In genomic region chr16:85562102-85562786, GRCh38 we compare ENCODE assay signal across 14 cellular contexts. TPM values are rescaled to one million over a fixed set of nuclear protein-coding genes. Genes with fewer than 3 reads are reported as not detected.
DNase-seq lines count a peak whose midpoint lies in the region; ATAC-seq, FAIRE-seq and TF ChIP-seq lines count a peak whose summit lies in the region.
"Had no signal": no experiment of that assay in that cellular context is flagged by ENCODE, and none has a peak within 500 bp of the region (broad histone marks: within the 10 kb centered on the region; RNA-seq: fewer than 3 reads in every experiment).

No MANE protein-coding gene starts in this region.

- peak overlapping the region; percentile 27 for H3K27ac Mint-ChIP-seq in Caco-2 (ENCODE audit: unreplicated experiment)
- H3K27ac Mint-ChIP-seq: activated CD8-positive, alpha-beta T cell treated with anti-CD3 and anti-CD28 coated beads for 36 hours; stimulated activated naive CD8-positive, alpha-beta T cell treated with anti-CD3 and anti-CD28 coated beads, Interleukin-15, Interleukin-2, amounts not matched to agents 100 ng/mL and 50 ng/mL, for 24 hours; T-helper 2 cell treated with Interferon-gamma antibody and Interleukin-4, amounts not matched to agents 5 μg/mL and 100 μg/mL, for 36 hours had no signal

- H3K23ac ChIP-seq in H1 (ENCODE audit: insufficient read length): no peak overlapping the region

- no peak overlapping the region for H3K4me2 ChIP-seq in H1 (ENCODE audit: insufficient read depth in 1 of 2, low read depth in 2 of 2, low read length in 2 of 2)

- peak; percentile 34 to 65 for DNase-seq in Caco-2
- DNase-seq in NCI-H146 (lab: John Stamatoyannopoulos, UW): peak; percentile 68
- DNase-seq in H1 (ENCODE audit: low read depth in 1 of 2, low spot score in 2 of 2): peak in 1 of 2 experiments; percentile 45
- no peak for DNase-seq in psoas muscle
- no peak for DNase-seq in mucosa of gallbladder (ENCODE audit: low spot score)
- DNase-seq in middle frontal gyrus (ENCODE audit: extremely low spot score, low spot score): no peak
- DNase-seq: activated CD8-positive, alpha-beta T cell treated with anti-CD3 and anti-CD28 coated beads for 36 hours; activated naive CD4-positive, alpha-beta T cell treated with anti-CD3 and anti-CD28 coated beads, Interleukin-2, amount 50 U/mL, for 16 hours; NCI-H2081; ovary had no signal

- WGBS in H1 (ENCODE audit: extremely low coverage in 1 of 2, insufficient coverage in 1 of 2, insufficient read length in 1 of 2, insufficient replicate concordance in 2 of 2, low coverage in 1 of 2, low lambda C conversion rate in 2 of 2, missing lambda C conversion rate in 1 of 2), 2 experiments: 83% methylated on average over 18 of the region's 19 CpGs; no CpG with 5 or more reads in 1 of the 2 experiments
- WGBS in psoas muscle, 3 donors: 77 to 82% (median 78%) methylated on average over 19 of the region's 19 CpGs

- peaks cover 6 to 21% of the 10 kb centered on the region in 2 experiments for H4K20me1 ChIP-seq in H1 (replicated peaks in 1 of 2; ENCODE audit: control insufficient read depth in 1 of 2, insufficient read depth in 2 of 2, low read length in 2 of 2)

- H3K14ac ChIP-seq in H1 (ENCODE audit: insufficient read length): no peak overlapping the region

- no peaks in the 10 kb centered on the region for H3K27me3 ChIP-seq in Caco-2 (replicated peaks; ENCODE audit: control insufficient read depth, insufficient read depth, low read length)
- H3K27me3 ChIP-seq in H1 (replicated peaks in 1 of 4; ENCODE audit: control insufficient read depth in 3 of 4, extremely low read depth in 1 of 4, insufficient read depth in 3 of 4, low read length in 3 of 4): no peaks in the 10 kb centered on the region; a peak in 1 of 7 replicates
- no peaks in the 10 kb centered on the region for H3K27me3 ChIP-seq in psoas muscle (ENCODE audit: insufficient read depth in 3 of 3, low read length in 2 of 3)
- H3K27me3 ChIP-seq: ovary had no signal

- no peak overlapping the region for H3K9ac ChIP-seq in H1 (replicated peaks in 1 of 4; ENCODE audit: extremely low read depth in 1 of 4, low read depth in 3 of 4, low read length in 3 of 4)

- TF ChIP-seq RAD21 in H1 (IDR thresholded peaks at IDR 0.05 in 1 of 2, conservative IDR thresholded peaks at IDR 0.05 in 1 of 2; ENCODE audit: low read depth in 2 of 2, low read length in 2 of 2): no peak

- H3K9me3 ChIP-seq in Caco-2 (no peaks in the 10 kb centered on the region), H1 (ENCODE audit: insufficient read depth in 2 of 2, low read depth in 1 of 2, low read length in 1 of 2) (no peaks in the 10 kb centered on the region), psoas muscle (no peaks in the 10 kb centered on the region)
- H3K9me3 ChIP-seq: ovary had no signal

- peaks cover 10 to 65% of the 10 kb centered on the region in 2 experiments; a peak in 3 of 4 replicates for H3K79me2 ChIP-seq in H1 (ENCODE audit: control insufficient read depth in 1 of 2, insufficient read depth in 2 of 2, low read length in 2 of 2)

- peaks cover 16% of the 10 kb centered on the region for H3K79me1 ChIP-seq in H1 (ENCODE audit: low read depth, low read length)

- no TSS peak for BruUV-seq in Caco-2 (replicated peaks; lab: Mats Ljungman, UMichigan)

- TF ChIP-seq POLR2A in H1 (IDR thresholded peaks at IDR 0.05; ENCODE audit: control extremely low read depth in 1 of 2, low read depth in 2 of 2, low read length in 2 of 2): no peak
- no peak for TF ChIP-seq POLR2A in GM18505 (IDR thresholded peaks at IDR 0.05; ENCODE audit: borderline replicate concordance, extremely low read depth, insufficient read depth, insufficient read length)

- POLR2A ChIA-PET in Caco-2 (lab: Charles Lee): no interaction called here
- POLR2A ChIA-PET in H1 (lab: Charles Lee; ENCODE audit: partially characterized antibody): interaction anchor here (1.5 to 5.9 kb wide), 3 partner anchors 10 to 15 kb away, joined by 6 to 27 read pairs (median 9); no protein-coding TSS in a partner anchor

- H2BK120ac ChIP-seq in H1 (replicated peaks; ENCODE audit: low read depth, low read length): no peak overlapping the region

- ATAC-seq in psoas muscle (no peak), GM18505 (IDR thresholded peaks at IDR 0.05; ENCODE audit: unreplicated experiment) (no peak), HG03521 (IDR thresholded peaks at IDR 0.05; ENCODE audit: unreplicated experiment) (no peak)
- ATAC-seq: activated CD8-positive, alpha-beta T cell treated with anti-CD3 and anti-CD28 coated beads for 36 hours had no signal

- H3K9me3 Mint-ChIP-seq in Caco-2 (ENCODE audit: unreplicated experiment): no peaks in the 10 kb centered on the region
- H3K9me3 Mint-ChIP-seq: activated CD8-positive, alpha-beta T cell treated with anti-CD3 and anti-CD28 coated beads for 36 hours; stimulated activated naive CD8-positive, alpha-beta T cell treated with anti-CD3 and anti-CD28 coated beads, Interleukin-15, Interleukin-2, amounts not matched to agents 100 ng/mL and 50 ng/mL, for 24 hours; T-helper 2 cell treated with Interferon-gamma antibody and Interleukin-4, amounts not matched to agents 5 μg/mL and 100 μg/mL, for 36 hours had no signal

- H3K18ac ChIP-seq in H1 (ENCODE audit: extremely low read depth, low read length): 0 out of 2 replicates have a peak overlapping the region, but pooled peaks have one; percentile 3

- CTCF ChIA-PET in Caco-2 (lab: Charles Lee) (interaction anchor here (0.5 kb wide), 1 partner anchor 50 kb away, joined by 4 read pairs; no protein-coding TSS in a partner anchor), H1 (lab: Charles Lee; ENCODE audit: partially characterized antibody) (interaction anchor here (0.6 to 5.4 kb wide), 20 partner anchors 12 to 265 kb away, joined by 3 to 48 read pairs (median 4); no protein-coding TSS in a partner anchor)

- intact Hi-C loops in Caco-2 (cut with micrococcal nuclease; ENCODE audit: unreplicated experiment): no loop called here
- intact Hi-C loops in psoas muscle (cut with DNase I): loop anchor here in 1 of 2 donors (5.0 kb wide), 1 partner anchor 145 kb away; no protein-coding TSS in a partner anchor

- no peak overlapping the region for H3K56ac ChIP-seq in H1 (replicated peaks; ENCODE audit: insufficient read length, low read depth, low read length)

- peak overlapping the region; percentile 90; the same call in 1 of the 2 replicates for H2BK12ac ChIP-seq in H1 (ENCODE audit: low read depth, low read length)

- H3K27ac ChIP-seq in H1 (ENCODE audit: low read depth, low read length): no peak overlapping the region
- peak overlapping the region; percentile 73 for H3K27ac ChIP-seq in psoas muscle
- H3K27ac ChIP-seq: ovary had no signal

- H3K4me3 ChIP-seq in Caco-2 (ENCODE audit: low read depth, low read length) (no peak overlapping the region), H1 (ENCODE audit: extremely low read depth in 1 of 4, insufficient read depth in 2 of 4, low read depth in 3 of 4, low read length in 4 of 4) (no peak overlapping the region), psoas muscle (no peak overlapping the region)
- H3K4me3 ChIP-seq: ovary had no signal

- H3K36me3 ChIP-seq in Caco-2 (ENCODE audit: control insufficient read depth, insufficient read depth, low read length): no peaks in the 10 kb centered on the region
- H3K36me3 ChIP-seq in H1 (ENCODE audit: control insufficient read depth in 2 of 4, insufficient read depth in 4 of 4, low read length in 3 of 4): no peaks in the 10 kb centered on the region
- no peaks in the 10 kb centered on the region for H3K36me3 ChIP-seq in psoas muscle (ENCODE audit: insufficient read depth in 1 of 2, low read depth in 1 of 2)
- H3K36me3 ChIP-seq: ovary had no signal

- peak overlapping the region; percentile 93; the same call in 1 of the 2 replicates for H2BK15ac ChIP-seq in H1 (ENCODE audit: low read length)

- H3K4me1 ChIP-seq in Caco-2 (peaks cover 34% of the 10 kb centered on the region), H1 (replicated peaks in 1 of 4; ENCODE audit: control insufficient read depth in 3 of 4, insufficient read depth in 4 of 4, low read length in 3 of 4) (peaks cover 10 to 49% (median 24%) of the 10 kb centered on the region in 4 experiments), psoas muscle (peaks cover 47% of the 10 kb centered on the region)

- 0 out of 2 replicates have a peak overlapping the region, but pooled peaks have one; percentile 7 for H2AK5ac ChIP-seq in H1 (ENCODE audit: low read depth, low read length)

- H3K36me3 Mint-ChIP-seq in Caco-2 (ENCODE audit: insufficient read depth, unreplicated experiment): peaks cover 15% of the 10 kb centered on the region

- peak overlapping the region; percentile 69; the same call in 1 of the 2 replicates for H2BK5ac ChIP-seq in H1 (ENCODE audit: low read depth, low read length)

- H3K4ac ChIP-seq in H1 (replicated peaks; ENCODE audit: insufficient read length, low read depth, low read length): peak overlapping the region; percentile 11

- peaks cover 33% of the 10 kb centered on the region for H3K4me1 Mint-ChIP-seq in Caco-2 (ENCODE audit: low read depth, unreplicated experiment)

- H4K8ac ChIP-seq in H1 (ENCODE audit: extremely low read depth, insufficient read depth, low read length): no peak overlapping the region

- no peak overlapping the region for H3K4me3 Mint-ChIP-seq in Caco-2 (ENCODE audit: unreplicated experiment)
- H3K4me3 Mint-ChIP-seq: activated CD8-positive, alpha-beta T cell treated with anti-CD3 and anti-CD28 coated beads for 36 hours; stimulated activated naive CD8-positive, alpha-beta T cell treated with anti-CD3 and anti-CD28 coated beads, Interleukin-15, Interleukin-2, amounts not matched to agents 100 ng/mL and 50 ng/mL, for 24 hours; T-helper 2 cell treated with Interferon-gamma antibody and Interleukin-4, amounts not matched to agents 5 μg/mL and 100 μg/mL, for 36 hours had no signal

- H3K27me3 Mint-ChIP-seq in Caco-2 (ENCODE audit: insufficient read depth, unreplicated experiment): no peaks in the 10 kb centered on the region
- H3K27me3 Mint-ChIP-seq: activated CD8-positive, alpha-beta T cell treated with anti-CD3 and anti-CD28 coated beads for 36 hours; stimulated activated naive CD8-positive, alpha-beta T cell treated with anti-CD3 and anti-CD28 coated beads, Interleukin-15, Interleukin-2, amounts not matched to agents 100 ng/mL and 50 ng/mL, for 24 hours had no signal

- no peak for TF ChIP-seq EP300 in H1 (IDR thresholded peaks at IDR 0.05; ENCODE audit: borderline replicate concordance in 1 of 2, low read depth in 2 of 2, low read length in 2 of 2)

- FAIRE-seq in H1 (lab: Jason Lieb, UNC): no peak

- peaks cover 3% of the 10 kb centered on the region; the same call in 1 of the 2 replicates for H3K23me2 ChIP-seq in H1 (ENCODE audit: low read depth, low read length)

- H4K5ac ChIP-seq in H1 (ENCODE audit: insufficient read length, low read depth, low read length): no peak overlapping the region

- peak overlapping the region; percentile 2; the same call in 1 of the 2 replicates for H2BK20ac ChIP-seq in H1 (ENCODE audit: low read length)

- TF ChIP-seq CTCF in Caco-2 (IDR thresholded peaks at IDR 0.05; ENCODE audit: insufficient read depth in 1 of 2, low read depth in 1 of 2, low read length in 1 of 2, severe bottlenecking in 1 of 2, unreplicated experiment in 1 of 2): no peak
- TF ChIP-seq CTCF in H1 (IDR thresholded peaks at IDR 0.05; ENCODE audit: control extremely low read depth in 1 of 3, insufficient read depth in 1 of 3, low read depth in 1 of 3, low read length in 3 of 3): no peak
- no peak for TF ChIP-seq CTCF in psoas muscle (IDR thresholded peaks at IDR 0.05)

- H4K91ac ChIP-seq in H1 (replicated peaks; ENCODE audit: insufficient read length, low read length): peak overlapping the region; percentile 56

- no peak overlapping the region for H2AFZ ChIP-seq in H1 (ENCODE audit: low read length)

RNA-seq across cellular contexts. Expression of gene GSE1, which starts 50.9 kb away (rescaled TPM):
- 140 and 142 TPM in 2 replicates for total RNA-seq in Caco-2 (2022)
- total RNA-seq in H1 (2021; fragmentation: NEBNext Ultra II Directional; extraction: Animal tissue kit (Norgen Biotek cat#: 25700)): 65.6 and 66.2 TPM in 2 replicates
- 26.0 and 40.0 TPM in 2 replicates for polyA plus RNA-seq in H1 (2011; rRNA removed)
- 26.5 TPM for polyA plus RNA-seq in H1 (2011; cell fraction: cytosol; rRNA removed)
- 123 TPM for polyA plus RNA-seq in H1 (2011; cell fraction: nucleus; rRNA removed)
- 42.4 to 51.0 TPM (median 44.8 TPM) in 4 replicates for polyA plus RNA-seq in H1 (2012, experiment 1 of 2)
- 18.4 TPM for polyA plus RNA-seq in H1 (2012, experiment 2 of 2)
- polyA plus RNA-seq in H1 (2013, experiment 1 of 2): 30.0 TPM
- 30.1 TPM for polyA plus RNA-seq in H1 (2013, experiment 2 of 2)
- 35.8 and 37.6 TPM in 2 replicates for polyA minus RNA-seq in H1 (2011; rRNA and poly(A)+ RNA removed)
- polyA minus RNA-seq in H1 (2011; cell fraction: cytosol; rRNA and poly(A)+ RNA removed): 76.6 TPM
- 93.7 TPM for polyA minus RNA-seq in H1 (2011; cell fraction: nucleus; rRNA and poly(A)+ RNA removed)
- 10 to 100 TPM; 47.0 to 90.5 (median 64.6) TPM for total RNA-seq in psoas muscle
- polyA plus RNA-seq in psoas muscle: 10 to 100 TPM; 10.8 to 34.7 (median 22.0) TPM
- total RNA-seq in mucosa of gallbladder: 82.9 TPM

Comparison
In these comparisons a context has a peak if more than half of its experiments do, and no peak if none do; other contexts are left out.
1. DNase-seq: peak in Caco-2 (2 of 2) and NCI-H146 (single experiment); none in psoas muscle (0 of 2), mucosa of gallbladder (single experiment) and middle frontal gyrus (single experiment).